Comparison of ENCODE assay signal across 10 cellular contexts in the genomic region with DNA sequence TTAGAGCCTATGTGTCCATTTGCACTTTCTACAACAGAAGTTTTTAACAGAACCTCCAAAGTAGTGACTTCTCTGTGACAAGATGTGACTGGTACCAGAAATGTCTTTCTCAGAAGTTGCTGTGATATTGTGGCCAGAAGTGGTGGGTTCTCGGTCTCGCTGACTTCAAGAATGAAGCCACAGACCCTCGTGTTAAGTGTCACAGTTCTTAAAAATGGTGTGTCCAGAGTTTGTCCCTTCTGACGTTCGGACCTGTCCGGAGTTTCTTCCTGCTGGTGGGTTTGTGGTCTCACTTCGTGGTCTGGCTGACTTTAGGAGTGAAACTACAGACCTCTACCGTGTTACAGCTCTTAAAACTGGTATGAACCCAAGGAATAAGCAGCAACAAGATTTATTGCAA. TPM values are rescaled to one million over a fixed set of nuclear protein-coding genes. Genes with fewer than 3 reads are reported as not detected.
"Had no signal": no experiment of that assay in that cellular context is flagged by ENCODE, and none has a peak within 500 bp of the region (broad histone marks: within the 10 kb centered on the region; RNA-seq: fewer than 3 reads in every experiment).

No MANE protein-coding gene starts in this region.

- H3K9me3 ChIP-seq: HAP-1 had no signal

- H2AFZ ChIP-seq: GM23248, GM23338 had no signal

- ATAC-seq: GM23338, HCT116 had no signal

- DNase-seq: GM23248, GOT3, H7, H9, HCEC 1CT, HFFc6 had no signal

- H3K9ac ChIP-seq: GM23248 had no signal

- H3K4me3 ChIP-seq: GM23248, GM23338, HAP-1 had no signal

- H3K36me3 ChIP-seq: HAP-1 had no signal

- H3K4me2 ChIP-seq: GM23338 had no signal

- H3K27ac ChIP-seq: GM23248 had no signal

- H3K4me1 ChIP-seq: HAP-1 had no signal

RNA-seq across cellular contexts. Expression of a gene that starts 2.8 kb away (rescaled TPM):
- total RNA-seq: GM23248, H4, HFFc6 had no signal
- polyA plus RNA-seq: GM23248 had no signal
